In genomic region chr1:185489406-185489805, GRCh38 we compare ENCODE assay signal across 19 cellular contexts.
DNase-seq lines count a peak whose midpoint lies in the region; ATAC-seq and TF ChIP-seq lines count a peak whose summit lies in the region.
"Had no signal": no experiment of that assay in that cellular context is flagged by ENCODE, and none has a peak within 500 bp of the region (broad histone marks: within the 10 kb centered on the region; RNA-seq: fewer than 3 reads in every experiment).

No MANE protein-coding gene starts in this region.

- no peak for TF ChIP-seq POLR2A in body of pancreas (IDR thresholded peaks at IDR 0.05)
- TF ChIP-seq POLR2A in transverse colon (IDR thresholded peaks at IDR 0.05) = no peak

- no peaks in the 10 kb centered on the region for H3K27me3 ChIP-seq in right atrium auricular region
- no peaks in the 10 kb centered on the region for H3K27me3 ChIP-seq in body of pancreas
- H3K27me3 ChIP-seq in mesenchymal stem cell (ENCODE audit: control insufficient read depth in 1 of 2, insufficient read depth in 1 of 2, low read length in 2 of 2) = peaks cover 0 to 3% of the 10 kb centered on the region in 2 experiments
- no peaks in the 10 kb centered on the region for H3K27me3 ChIP-seq in transverse colon
- H3K27me3 ChIP-seq: BLaER1 had no signal

- no peak overlapping the region for H3K14ac ChIP-seq in mesenchymal stem cell (ENCODE audit: low read length in 2 of 2)

- H3K36me3 ChIP-seq in right atrium auricular region (no peaks in the 10 kb centered on the region), body of pancreas (replicated peaks in 1 of 2; ENCODE audit: insufficient read depth in 1 of 2, low read depth in 2 of 2) (no peaks in the 10 kb centered on the region), mesenchymal stem cell (ENCODE audit: control insufficient read depth in 1 of 2, insufficient read depth in 2 of 2, low read depth in 1 of 2, low read length in 2 of 2) (no peaks in the 10 kb centered on the region), transverse colon (no peaks in the 10 kb centered on the region)
- H3K36me3 ChIP-seq: BLaER1 had no signal

- H3K23ac ChIP-seq in mesenchymal stem cell (ENCODE audit: low read length in 2 of 2) = no peak overlapping the region

- H3K27ac ChIP-seq in right atrium auricular region (peak overlapping the region; percentile 34 to 53), body of pancreas (peak overlapping the region in 3 of 4 donors; percentile 33 to 42 (median 34)), mesenchymal stem cell (ENCODE audit: low read length, poor library complexity, severe bottlenecking) (peak overlapping the region; percentile 71), transverse colon (peak overlapping the region in 3 of 4 donors; percentile 54 to 70 (median 60))
- H3K27ac ChIP-seq: BLaER1 had no signal

- TF ChIP-seq CTCF in right atrium auricular region (IDR thresholded peaks at IDR 0.05) = no peak
- TF ChIP-seq CTCF in body of pancreas (IDR thresholded peaks at IDR 0.05) = no peak
- TF ChIP-seq CTCF in transverse colon (IDR thresholded peaks at IDR 0.05) = no peak

- no peak overlapping the region for H2BK120ac ChIP-seq in mesenchymal stem cell (ENCODE audit: low read depth, low read length)

- WGBS in body of pancreas, 2 donors = 85 to 92% methylated on average over 3 of the region's 3 CpGs
- WGBS in mesenchymal stem cell = 100% methylated on average over 3 of the region's 3 CpGs
- WGBS in transverse colon (ENCODE audit: low coverage in 1 of 2), 2 donors = 33 to 68% methylated on average over 1 to 3 of the region's 3 CpGs

- no peak overlapping the region for H3K4me2 ChIP-seq in mesenchymal stem cell (ENCODE audit: low read length, poor library complexity, severe bottlenecking)
- H3K4me2 ChIP-seq: BLaER1 had no signal

- no peak overlapping the region for H2AFZ ChIP-seq in mesenchymal stem cell (ENCODE audit: low read depth, low read length)

- no peak overlapping the region for H2BK5ac ChIP-seq in mesenchymal stem cell (ENCODE audit: low read depth, low read length, poor library complexity, severe bottlenecking)

- no peak overlapping the region for H3K4ac ChIP-seq in mesenchymal stem cell (ENCODE audit: low read depth in 1 of 2, low read length in 2 of 2)

- H3K4me3 ChIP-seq in right atrium auricular region (no peak overlapping the region), body of pancreas (no peak overlapping the region), mesenchymal stem cell (ENCODE audit: insufficient read depth in 1 of 2, low read depth in 1 of 2, low read length in 2 of 2) (no peak overlapping the region), transverse colon (no peak overlapping the region)
- H3K4me3 ChIP-seq: BLaER1 had no signal

- ATAC-seq in Right ventricle myocardium superior (ENCODE audit: poor library complexity) = no peak
- ATAC-seq in body of pancreas = no peak
- ATAC-seq: CD8-positive, alpha-beta T cell had no signal

- H2BK15ac ChIP-seq in mesenchymal stem cell (ENCODE audit: low read depth, poor library complexity, severe bottlenecking) = no peak overlapping the region

- H3K9me3 ChIP-seq in right atrium auricular region (no peaks in the 10 kb centered on the region), body of pancreas (no peaks in the 10 kb centered on the region), mesenchymal stem cell (ENCODE audit: control insufficient read depth, low read length) (no peaks in the 10 kb centered on the region), transverse colon (no peaks in the 10 kb centered on the region)
- H3K9me3 ChIP-seq: BLaER1 had no signal

- no peak overlapping the region for H2BK12ac ChIP-seq in mesenchymal stem cell (ENCODE audit: low read length in 2 of 2)

- in situ Hi-C loops in transverse colon (cut with MboI; ENCODE audit: low pct_ligation_motif_present in 1 of 4, low pct_unique_long_range_greater_than_20kb in 1 of 4, low sequenced_read_pairs in 3 of 4) = no loop called here

- no peaks in the 10 kb centered on the region for H3K79me1 ChIP-seq in mesenchymal stem cell (replicated peaks; ENCODE audit: low read length, poor library complexity, severe bottlenecking)

- H3K9ac ChIP-seq in mesenchymal stem cell (ENCODE audit: low read length) = no peak overlapping the region
- H3K9ac ChIP-seq: BLaER1 had no signal

- H3K18ac ChIP-seq in mesenchymal stem cell (ENCODE audit: low read depth in 1 of 2, low read length in 2 of 2) = no peak overlapping the region

- DNase-seq in right atrium auricular region (ENCODE audit: low spot score) (no peak), Right ventricle myocardium superior (no peak), body of pancreas (no peak), mesenchymal stem cell (no peak), transverse colon (no peak), ecto neural progenitor cell (ENCODE audit: low spot score) (no peak)
- DNase-seq in activated CD4-positive, alpha-beta T cell treated with anti-CD3 and anti-CD28 coated beads for 48 hours = no peak
- no peak for DNase-seq in stimulated activated CD4-positive, alpha-beta T cell treated with anti-CD3 and anti-CD28 coated beads, Interleukin-15, amount 100 ng/mL, for 24 hours
- DNase-seq: CD8-positive, alpha-beta T cell; DMS53; EL; NCI-H1105 treated with DMSO at 0.1 percent for 48 hours; NCI-H1694 treated with DMSO at 0.1 percent for 48 hours; NCI-H2107; NCI-H510A; NCI-H774; OCI-M1; SHP77 treated with DMSO at 0.1 percent for 48 hours had no signal

- peak overlapping the region; percentile 52 for H2AK5ac ChIP-seq in mesenchymal stem cell (ENCODE audit: low read length, severe bottlenecking)

- no peak for TF ChIP-seq EP300 in transverse colon (IDR thresholded peaks at IDR 0.05; ENCODE audit: low read depth)

- intact Hi-C loops in Right ventricle myocardium superior (cut with DNase I) = no loop called here
- intact Hi-C loops in body of pancreas (cut with DNase I) = no loop called here
- intact Hi-C loops in transverse colon (cut with DNase I; ENCODE audit: low total_unique reads) = no loop called here

- no peak overlapping the region for H4K91ac ChIP-seq in mesenchymal stem cell (ENCODE audit: low read length)

- H3K4me1 ChIP-seq in right atrium auricular region = peaks cover 0 to 30% of the 10 kb centered on the region in 2 donors
- H3K4me1 ChIP-seq in body of pancreas = peaks cover 18% of the 10 kb centered on the region
- H3K4me1 ChIP-seq in mesenchymal stem cell (ENCODE audit: control insufficient read depth, insufficient read depth, low read depth, low read length) = peaks cover 2% of the 10 kb centered on the region
- peaks cover 4 to 43% (median 6%) of the 10 kb centered on the region in 4 donors for H3K4me1 ChIP-seq in transverse colon

- no peak overlapping the region for H4K8ac ChIP-seq in mesenchymal stem cell (ENCODE audit: low read length)
